Comparison of ENCODE assay signal across 26 cellular contexts in the genomic region with DNA sequence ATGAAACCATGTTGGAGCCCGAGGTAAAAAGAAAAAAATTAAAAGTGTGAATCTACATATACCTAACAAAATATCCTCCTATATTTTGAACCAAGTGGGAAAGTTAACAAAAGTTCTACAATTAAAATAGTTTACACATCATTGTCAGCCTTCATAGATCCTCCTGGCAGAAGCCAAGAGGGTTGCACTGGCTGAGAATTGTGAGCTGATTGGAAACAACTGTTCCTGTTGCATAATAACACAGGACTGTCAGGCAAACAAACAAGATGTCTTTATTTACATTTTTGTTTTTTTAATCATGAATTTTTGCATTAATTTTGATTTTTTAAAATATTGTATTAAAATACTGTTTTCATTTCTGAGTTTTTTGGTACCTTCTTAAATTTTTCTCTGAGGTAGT.
"Had no signal": no experiment of that assay in that cellular context is flagged by ENCODE, and none has a peak within 500 bp of the region (broad histone marks: within the 10 kb centered on the region; RNA-seq: fewer than 3 reads in every experiment).

No MANE protein-coding gene starts in this region.

- H3K4me1 ChIP-seq: neural progenitor cell, parathyroid adenoma, psoas muscle, testis had no signal

- H3K79me2 ChIP-seq: hepatocyte, parathyroid adenoma had no signal

- H3K4me3 ChIP-seq: coronary artery, gastrocnemius medialis, hepatocyte, neural progenitor cell, psoas muscle, testis, transverse colon had no signal

- H3K4me2 ChIP-seq: hepatocyte, neural progenitor cell had no signal

- H3K36me3 ChIP-seq: brain microvascular endothelial cell, gastrocnemius medialis, neural progenitor cell, transverse colon had no signal

- H2AFZ ChIP-seq: hepatocyte, neural progenitor cell, parathyroid adenoma had no signal

- H3K27ac ChIP-seq: brain microvascular endothelial cell, coronary artery, hepatocyte, neural progenitor cell, parathyroid adenoma, psoas muscle, testis, transverse colon had no signal

- ATAC-seq: activated CD4-positive, alpha-beta T cell treated with anti-CD3 and anti-CD28 coated beads for 36 hours; effector memory CD8-positive, alpha-beta T cell; left colon; natural killer cell; psoas muscle; stimulated activated naive CD8-positive, alpha-beta T cell treated with anti-CD3 and anti-CD28 coated beads, Interleukin-15, Interleukin-2, amounts not matched to agents 100 U/mL and 50 U/mL, for 24 hours had no signal

- DNase-seq: activated CD4-positive, alpha-beta T cell treated with anti-CD3 and anti-CD28 coated beads for 36 hours; activated CD4-positive, alpha-beta T cell treated with anti-CD3 and anti-CD28 coated beads, Interleukin-2, amount 50 U/mL, for 48 hours; activated CD4-positive, CD25-positive, alpha-beta regulatory T cell; activated CD8-positive, alpha-beta memory T cell treated with anti-CD3 and anti-CD28 coated beads for 24 hours; activated CD8-positive, alpha-beta memory T cell treated with anti-CD3 and anti-CD28 coated beads, Interleukin-2, amount 50 U/mL, for 4 hours; activated effector memory CD4-positive, alpha-beta T cell treated with anti-CD3 and anti-CD28 coated beads, Interleukin-2, amount 50 U/mL, for 16 hours; activated naive CD4-positive, alpha-beta T cell treated with anti-CD3 and anti-CD28 coated beads, Interleukin-2, amount 10 ng/mL, durations not matched to agents 7 days and 5 days; activated naive CD8-positive, alpha-beta T cell treated with anti-CD3 and anti-CD28 coated beads, Interleukin-2, amount 10 ng/mL, durations not matched to agents 7 days and 5 days; activated T-cell treated with anti-CD3 and anti-CD28 coated beads, Interleukin-2, amount 50 U/mL, for 1 hour; amniotic stem cell; brain microvascular endothelial cell; effector memory CD8-positive, alpha-beta T cell; erythroblast; gastrocnemius medialis; left colon; natural killer cell; occipital lobe; psoas muscle; stimulated activated CD4-positive, alpha-beta T cell treated with anti-CD3 and anti-CD28 coated beads, Interleukin-2, amount 100 ng/mL, for 48 hours; stimulated activated naive CD8-positive, alpha-beta T cell treated with anti-CD3 and anti-CD28 coated beads, Interleukin-15, Interleukin-2, amounts not matched to agents 100 U/mL and 50 U/mL, for 24 hours; testis; transverse colon had no signal

- H3K27me3 ChIP-seq: brain microvascular endothelial cell, gastrocnemius medialis, hepatocyte, neural progenitor cell, testis, transverse colon had no signal

- H3K9ac ChIP-seq: neural progenitor cell, parathyroid adenoma had no signal

- H3K9me3 ChIP-seq: gastrocnemius medialis, psoas muscle, testis, transverse colon had no signal
